In genomic region chr11:35009191-35009940, GRCh38 we compare ENCODE assay signal across 10 cellular contexts.
DNase-seq lines count a peak whose midpoint lies in the region; ATAC-seq and TF ChIP-seq lines count a peak whose summit lies in the region.
"Had no signal": no experiment of that assay in that cellular context is flagged by ENCODE, and none has a peak within 500 bp of the region (broad histone marks: within the 10 kb centered on the region; RNA-seq: fewer than 3 reads in every experiment).

No MANE protein-coding gene starts in this region.

- no peak overlapping the region for H3K4me3 Mint-ChIP-seq in naive thymus-derived CD4-positive, alpha-beta T cell
- no peak overlapping the region for H3K4me3 Mint-ChIP-seq in stimulated activated memory B cell treated with anti-CD40 and anti-IgM and Interleukin-4, amounts not matched to agents 10 μg/mL and 1 μg/mL and 100 μg/mL, for 72 hours

- H4K20me1 ChIP-seq in HCT116 (ENCODE audit: insufficient read depth) (no peaks in the 10 kb centered on the region), OCI-LY3 (ENCODE audit: insufficient read depth, low read length) (no peaks in the 10 kb centered on the region)

- H3K4me1 ChIP-seq in HCT116 (ENCODE audit: control insufficient read depth in 1 of 2, insufficient read depth in 2 of 2, low read length in 2 of 2) (peaks cover 90 to 92% of the 10 kb centered on the region in 2 experiments), OCI-LY3 (ENCODE audit: low read length) (peaks cover 92% of the 10 kb centered on the region), spleen (peaks cover 17 to 43% (median 37%) of the 10 kb centered on the region in 6 donors)
- peaks cover 25 to 41% of the 10 kb centered on the region in 2 donors for H3K4me1 ChIP-seq in naive thymus-derived CD4-positive, alpha-beta T cell (ENCODE audit: control insufficient read depth in 2 of 2, insufficient read depth in 2 of 2, low read length in 2 of 2)

- BruUV-seq in HCT116 (replicated peaks; lab: Mats Ljungman, UMichigan), result no TSS peak

- RAD21 ChIA-PET in HCT116 (lab: Charles Lee; ENCODE audit: low non-redundant PET in 1 of 2, low total read pairs in 2 of 2, uncharacterized antibody in 2 of 2, unreplicated experiment in 2 of 2), result interaction anchor here (0.9 to 1.8 kb wide), 6 partner anchors 22 to 326 kb away, joined by 3 to 7 read pairs (median 3); no protein-coding TSS in a partner anchor

- H3K27ac Mint-ChIP-seq in naive thymus-derived CD4-positive, alpha-beta T cell, result peak overlapping the region in 3 of 9 donors; percentile 1 to 63 (median 59)
- H3K27ac Mint-ChIP-seq in stimulated activated memory B cell treated with anti-CD40 and anti-IgM and Interleukin-4, amounts not matched to agents 10 μg/mL and 1 μg/mL and 100 μg/mL, for 72 hours, result no peak overlapping the region

- CTCF ChIA-PET in HCT116 (lab: Charles Lee), result interaction anchor here (1.0 to 1.9 kb wide), 8 partner anchors 12 to 403 kb away, joined by 3 to 10 read pairs (median 3); no protein-coding TSS in a partner anchor
- CTCF ChIA-PET in naive thymus-derived CD4-positive, alpha-beta T cell (lab: Charles Lee), result interaction anchor here (0.8 to 1.8 kb wide), 3 partner anchors 10 to 132 kb away, joined by 3 to 8 read pairs (median 3); no protein-coding TSS in a partner anchor

- TF ChIP-seq POLR2A in HCT116 (IDR thresholded peaks at IDR 0.05; ENCODE audit: borderline replicate concordance, extremely low read depth, insufficient read depth, insufficient read length) (no peak), spleen (IDR thresholded peaks at IDR 0.05) (no peak)

- intact Hi-C loops in HCT116 (cut with micrococcal nuclease) (loop anchor here (1.0 kb wide), 2 partner anchors 130 to 154 kb away; partner anchors contain the start of gene CD44), spleen (cut with DNase I; ENCODE audit: low total_unique reads) (no loop called here)
- intact Hi-C loops in naive thymus-derived CD4-positive, alpha-beta T cell (cut with micrococcal nuclease), result no loop called here

- H3K9ac ChIP-seq in HCT116 (ENCODE audit: low read length) (peak overlapping the region; percentile 48), OCI-LY3 (ENCODE audit: low read length) (no peak overlapping the region)

- H3K4me2 ChIP-seq in HCT116 (ENCODE audit: low read length) (peak overlapping the region; percentile 59), OCI-LY3 (ENCODE audit: low read length) (peak overlapping the region; percentile 12; the same call in 1 of the 2 replicates)

- H3K27me3 ChIP-seq in HCT116 (ENCODE audit: insufficient read depth, low read length) (no peaks in the 10 kb centered on the region), OCI-LY3 (ENCODE audit: low read depth, low read length) (no peaks in the 10 kb centered on the region), spleen (replicated peaks in 1 of 7) (no peaks in the 10 kb centered on the region)
- H3K27me3 ChIP-seq in naive thymus-derived CD4-positive, alpha-beta T cell (ENCODE audit: control insufficient read depth in 2 of 2, insufficient read depth in 2 of 2, low read length in 2 of 2), result no peaks in the 10 kb centered on the region

- no peaks in the 10 kb centered on the region for H3K79me2 ChIP-seq in HCT116 (ENCODE audit: insufficient read depth, low read length)
- peaks cover 13% of the 10 kb centered on the region for H3K79me2 ChIP-seq in OCI-LY3 (ENCODE audit: low read length)

- H3K4me3 ChIP-seq in HCT116 (replicated peaks in 1 of 2; ENCODE audit: low read depth in 1 of 2, low read length in 2 of 2), result peak overlapping the region in 1 of 2 experiments; percentile 21; a peak in 2 of 4 replicates
- H3K4me3 ChIP-seq in OCI-LY3 (ENCODE audit: low read length), result no peak overlapping the region
- H3K4me3 ChIP-seq in fibroblast of pulmonary artery (replicated peaks; ENCODE audit: low read depth, low read length), result no peak overlapping the region
- H3K4me3 ChIP-seq in skin epidermis, result no peak overlapping the region
- H3K4me3 ChIP-seq in naive thymus-derived CD4-positive, alpha-beta T cell (ENCODE audit: low read length), result no peak overlapping the region
- no peak overlapping the region for H3K4me3 ChIP-seq in spleen
- H3K4me3 ChIP-seq: coronary artery had no signal

- H3K9me2 ChIP-seq in HCT116 (ENCODE audit: insufficient read depth), result no peaks in the 10 kb centered on the region

- ATAC-seq in HCT116, result peak; percentile 78
- no peak for ATAC-seq in naive thymus-derived CD4-positive, alpha-beta T cell
- no peak for ATAC-seq in stimulated activated memory B cell treated with anti-CD40 and anti-IgM and Interleukin-4, amounts not matched to agents 10 μg/mL and 1 μg/mL and 100 μg/mL, for 72 hours

- peak in 1 of 3 experiments; percentile 9; a peak in 1 of 6 replicates for TF ChIP-seq CTCF in HCT116 (IDR thresholded peaks at IDR 0.05 in 2 of 3, conservative IDR thresholded peaks at IDR 0.05 in 1 of 3; ENCODE audit: borderline replicate concordance in 1 of 3, insufficient read depth in 1 of 3, low read depth in 2 of 3, low read length in 2 of 3)
- TF ChIP-seq CTCF in OCI-LY3 (IDR thresholded peaks at IDR 0.05; ENCODE audit: low read depth, low read length), result no peak
- no peak for TF ChIP-seq CTCF in fibroblast of pulmonary artery (IDR thresholded peaks at IDR 0.05; ENCODE audit: low read length, missing control alignments)
- TF ChIP-seq CTCF in spleen (IDR thresholded peaks at IDR 0.05 in 8 of 11, conservative IDR thresholded peaks at IDR 0.05 in 3 of 11), result no peak

- H3K36me3 ChIP-seq in HCT116 (ENCODE audit: control insufficient read depth in 1 of 2, insufficient read depth in 2 of 2, low read length in 2 of 2), result no peaks in the 10 kb centered on the region
- no peaks in the 10 kb centered on the region for H3K36me3 ChIP-seq in OCI-LY3 (replicated peaks; ENCODE audit: low read depth, low read length)
- H3K36me3 ChIP-seq in naive thymus-derived CD4-positive, alpha-beta T cell (ENCODE audit: control insufficient read depth in 2 of 3, insufficient read depth in 3 of 3, low read length in 3 of 3), result no peaks in the 10 kb centered on the region
- no peaks in the 10 kb centered on the region for H3K36me3 ChIP-seq in spleen

- 89 to 91% (median 91%) methylated on average over 5 of the region's 5 CpGs for WGBS in spleen, 5 donors

- peaks cover 0 to 4% (median 0%) of the 10 kb centered on the region in 5 donors for H3K36me3 Mint-ChIP-seq in naive thymus-derived CD4-positive, alpha-beta T cell
- H3K36me3 Mint-ChIP-seq in stimulated activated memory B cell treated with anti-CD40 and anti-IgM and Interleukin-4, amounts not matched to agents 10 μg/mL and 1 μg/mL and 100 μg/mL, for 72 hours, result no peaks in the 10 kb centered on the region

- POLR2A ChIA-PET in HCT116 (lab: Charles Lee), result interaction anchor here (0.6 to 3.5 kb wide), 11 partner anchors 21 to 380 kb away, joined by 3 to 28 read pairs (median 3); partner anchors contain the start of gene CD44
- POLR2A ChIA-PET in naive thymus-derived CD4-positive, alpha-beta T cell (lab: Charles Lee), result interaction anchor here (0.5 to 1.5 kb wide), 3 partner anchors 14 to 71 kb away, joined by 3 read pairs; no protein-coding TSS in a partner anchor

- H3K9me3 ChIP-seq in HCT116 (ENCODE audit: control insufficient read depth in 1 of 2, insufficient read depth in 1 of 2, low read depth in 1 of 2, low read length in 2 of 2) (no peaks in the 10 kb centered on the region), OCI-LY3 (ENCODE audit: insufficient read depth, low read length) (no peaks in the 10 kb centered on the region), spleen (no peaks in the 10 kb centered on the region)
- no peaks in the 10 kb centered on the region for H3K9me3 ChIP-seq in naive thymus-derived CD4-positive, alpha-beta T cell (ENCODE audit: control insufficient read depth in 2 of 3, low read length in 3 of 3)

- peak overlapping the region; percentile 99 for H3K27ac ChIP-seq in HCT116 (ENCODE audit: low read depth, low read length)
- no peak overlapping the region for H3K27ac ChIP-seq in OCI-LY3 (ENCODE audit: low read length)
- H3K27ac ChIP-seq in skin epidermis, result peak overlapping the region in 13 of 21 experiments; percentile 20 to 68 (median 45)
- no peak overlapping the region for H3K27ac ChIP-seq in naive thymus-derived CD4-positive, alpha-beta T cell (ENCODE audit: low read depth, low read length)
- no peak overlapping the region for H3K27ac ChIP-seq in spleen
- H3K27ac ChIP-seq: coronary artery had no signal

- peaks cover 0 to 47% (median 0%) of the 10 kb centered on the region in 5 donors for H3K27me3 Mint-ChIP-seq in naive thymus-derived CD4-positive, alpha-beta T cell
- H3K27me3 Mint-ChIP-seq in stimulated activated memory B cell treated with anti-CD40 and anti-IgM and Interleukin-4, amounts not matched to agents 10 μg/mL and 1 μg/mL and 100 μg/mL, for 72 hours, result no peaks in the 10 kb centered on the region

- DNase-seq in HCT116 (ENCODE audit: low read depth, low spot score), result peak; percentile 96
- DNase-seq in fibroblast of pulmonary artery (ENCODE audit: low read depth), result peak; percentile 70
- DNase-seq in naive thymus-derived CD4-positive, alpha-beta T cell, result no peak
- no peak for DNase-seq in spleen
- DNase-seq in NK-92 (lab: John Stamatoyannopoulos, UW; ENCODE audit: unreplicated experiment), result no peak
- DNase-seq: NCI-H524 treated with DMSO at 0.1 percent for 48 hours had no signal

- H2AFZ ChIP-seq in HCT116 (ENCODE audit: low read depth, low read length, poor library complexity, severe bottlenecking) (no peak overlapping the region), OCI-LY3 (ENCODE audit: low read depth, low read length) (no peak overlapping the region)

- H3K9me3 Mint-ChIP-seq in naive thymus-derived CD4-positive, alpha-beta T cell, result no peaks in the 10 kb centered on the region
- no peaks in the 10 kb centered on the region for H3K9me3 Mint-ChIP-seq in stimulated activated memory B cell treated with anti-CD40 and anti-IgM and Interleukin-4, amounts not matched to agents 10 μg/mL and 1 μg/mL and 100 μg/mL, for 72 hours

- peaks cover 21 to 50% (median 34%) of the 10 kb centered on the region in 7 donors for H3K4me1 Mint-ChIP-seq in naive thymus-derived CD4-positive, alpha-beta T cell
- peaks cover 59% of the 10 kb centered on the region for H3K4me1 Mint-ChIP-seq in stimulated activated memory B cell treated with anti-CD40 and anti-IgM and Interleukin-4, amounts not matched to agents 10 μg/mL and 1 μg/mL and 100 μg/mL, for 72 hours

- peak; percentile 56 for TF ChIP-seq RAD21 in HCT116 (IDR thresholded peaks at IDR 0.05; ENCODE audit: low read depth)

Comparison
In these comparisons a context has a peak if more than half of its experiments do, and no peak if none do; other contexts are left out.
1. DNase-seq: peak in HCT116 (single experiment) and fibroblast of pulmonary artery (single experiment); none in naive thymus-derived CD4-positive, alpha-beta T cell (0 of 9), spleen (single experiment) and NK-92 (single experiment).
2. H3K27ac ChIP-seq: peak in HCT116 (single experiment) and skin epidermis (13 of 21); none in OCI-LY3 (single experiment), naive thymus-derived CD4-positive, alpha-beta T cell (single experiment) and spleen (0 of 8).